In the genomic region with DNA sequence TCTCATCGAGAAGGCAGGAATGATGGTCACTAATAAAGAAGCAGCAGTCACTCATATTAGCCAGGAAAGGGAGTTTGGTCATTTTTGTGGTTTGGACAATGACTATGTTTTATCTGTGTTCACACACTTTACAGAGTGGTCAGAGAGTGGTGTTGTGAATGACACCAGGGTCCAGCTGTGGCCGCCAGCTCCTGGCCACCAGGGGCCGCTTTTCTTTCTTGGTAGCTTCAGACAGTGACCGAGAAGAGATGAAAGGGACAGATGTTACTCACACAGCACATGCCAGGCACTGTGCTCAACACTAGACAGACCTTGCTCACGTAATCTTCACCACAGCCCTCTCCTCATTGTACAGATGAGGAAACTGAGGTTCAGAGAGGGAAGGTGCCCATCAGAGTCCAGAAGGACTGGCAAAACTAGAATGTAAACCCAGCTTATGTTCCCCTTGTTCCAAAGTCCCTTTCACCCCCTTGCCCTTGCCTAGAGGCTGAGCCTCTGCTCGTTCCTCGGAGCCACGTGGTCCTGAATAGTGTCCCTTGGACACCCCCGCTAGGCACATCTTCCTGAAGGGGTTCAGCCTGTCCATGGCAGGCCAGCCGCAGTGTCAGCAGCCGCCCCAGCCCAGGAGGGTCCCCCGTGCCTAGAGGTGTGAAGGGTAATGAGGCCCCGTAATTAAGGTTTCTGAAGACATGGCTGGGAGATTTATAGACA, we compare ENCODE assay signal across 10 cellular contexts. TPM values are rescaled to one million over a fixed set of nuclear protein-coding genes. Genes with fewer than 3 reads are reported as not detected.
DNase-seq lines count a peak whose midpoint lies in the region; TF ChIP-seq lines count a peak whose summit lies in the region.
"Had no signal": no experiment of that assay in that cellular context is flagged by ENCODE, and none has a peak within 500 bp of the region (broad histone marks: within the 10 kb centered on the region; RNA-seq: fewer than 3 reads in every experiment).

No MANE protein-coding gene starts in this region.

- H3K4me1 ChIP-seq in prostate gland (replicated peaks): no peaks in the 10 kb centered on the region

- intact Hi-C loops in prostate gland (cut with DNase I): no loop called here

- H3K9me3 ChIP-seq in prostate gland: no peaks in the 10 kb centered on the region
- H3K9me3 ChIP-seq: BLaER1 had no signal

- H3K27me3 ChIP-seq in prostate gland (replicated peaks; ENCODE audit: insufficient read depth): no peaks in the 10 kb centered on the region

- TF ChIP-seq POLR2A in prostate gland (IDR thresholded peaks at IDR 0.05): no peak

- 59% methylated on average over 13 of the region's 13 CpGs for WGBS in prostate gland

- TF ChIP-seq CTCF in prostate gland (IDR thresholded peaks at IDR 0.05): peak in 3 of 4 experiments; percentile 9 to 19 (median 9)

- H3K4me3 ChIP-seq in prostate gland: no peak overlapping the region
- H3K4me3 ChIP-seq: BLaER1 had no signal

- no peaks in the 10 kb centered on the region for H3K36me3 ChIP-seq in prostate gland
- H3K36me3 ChIP-seq: BLaER1 had no signal

- DNase-seq in NCI-H2196 (lab: John Stamatoyannopoulos, UW; ENCODE audit: unreplicated experiment) (peak; percentile 9), NCI-H2196 treated with DMSO at 0.1 percent for 48 hours (lab: John Stamatoyannopoulos, UW; ENCODE audit: unreplicated experiment) (no peak), NCI-H524 treated with DMSO at 0.1 percent for 48 hours (lab: John Stamatoyannopoulos, UW) (peak; percentile 68), dermis blood vessel endothelial cell (peak; percentile 49), prostate gland (ENCODE audit: low spot score) (no peak), DMS79 treated with DMSO at 0.1 percent for 48 hours (lab: John Stamatoyannopoulos, UW) (no peak)
- no peak for DNase-seq in stimulated activated CD4-positive, alpha-beta T cell treated with anti-CD3 and anti-CD28 coated beads, Interleukin-4, amount 100 ng/mL, for 4 hours
- DNase-seq in activated naive CD4-positive, alpha-beta T cell (lab: John Stamatoyannopoulos, UW): no peak

- no peak overlapping the region for H3K27ac ChIP-seq in prostate gland
- H3K27ac ChIP-seq: BLaER1 had no signal

RNA-seq across cellular contexts. Expression of a gene that starts 55.6 kb away (rescaled TPM):
- not detected in 2 replicates for total RNA-seq in dermis blood vessel endothelial cell
- 10 to 100 TPM in 1 of 2 donors, under 1 TPM in 1; 0.87 to 45.9 TPM for total RNA-seq in prostate gland
- total RNA-seq: dermis microvascular lymphatic vessel endothelial cell had no signal

Comparison
In these comparisons a context has a peak if more than half of its experiments do, and no peak if none do; other contexts are left out.
1. DNase-seq: peak in NCI-H2196 (single experiment), NCI-H524 treated with DMSO at 0.1 percent for 48 hours (single experiment) and dermis blood vessel endothelial cell (single experiment); none in NCI-H2196 treated with DMSO at 0.1 percent for 48 hours (single experiment), prostate gland (single experiment), stimulated activated CD4-positive, alpha-beta T cell treated with anti-CD3 and anti-CD28 coated beads, Interleukin-4, amount 100 ng/mL, for 4 hours (0 of 2), activated naive CD4-positive, alpha-beta T cell (0 of 4) and DMS79 treated with DMSO at 0.1 percent for 48 hours (single experiment).